8 cellular contexts compared by ENCODE assay signal in the genomic region with DNA sequence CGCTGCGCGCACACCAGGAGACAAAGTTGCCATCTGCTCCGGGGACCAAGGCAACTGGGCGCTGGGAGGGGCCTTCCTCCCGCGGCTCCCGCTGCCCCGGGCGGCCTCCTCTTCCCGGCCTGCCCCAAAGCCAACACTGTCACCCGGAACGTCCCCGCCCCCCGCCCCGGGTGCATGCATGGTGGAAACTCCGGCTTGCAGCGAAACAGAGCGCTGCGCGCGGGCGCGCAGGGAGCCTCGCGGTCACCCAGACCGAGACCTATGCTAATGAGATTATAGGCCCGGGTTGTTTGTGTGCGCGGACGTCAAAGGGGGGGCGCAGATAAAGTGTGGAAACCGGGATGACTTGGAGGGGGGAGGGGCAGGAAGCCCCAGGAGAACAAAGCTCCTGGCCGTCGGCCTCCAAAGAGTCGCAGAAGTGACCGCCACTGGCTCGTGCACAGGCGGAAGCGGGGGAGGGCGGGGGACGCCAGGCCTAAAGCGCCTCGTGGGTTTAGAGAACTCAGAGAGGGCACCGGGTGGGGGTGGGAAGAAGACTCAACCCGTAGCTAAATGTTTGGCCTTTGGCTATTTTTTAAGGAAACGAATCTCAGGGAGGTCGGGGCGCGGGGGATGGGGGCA.
DNase-seq lines count a peak whose midpoint lies in the region; ATAC-seq and TF ChIP-seq lines count a peak whose summit lies in the region.

No MANE protein-coding gene starts in this region.

- DNase-seq in breast epithelium (ENCODE audit: low spot score in 2 of 2), result no peak
- no peak for DNase-seq in mammary epithelial cell
- peak; percentile 53 for DNase-seq in activated CD4-positive, alpha-beta memory T cell treated with anti-CD3 and anti-CD28 coated beads for 36 hours
- peak; percentile 64 for DNase-seq in left ventricle myocardium inferior
- DNase-seq in stimulated activated CD4-positive, alpha-beta T cell treated with anti-CD3 and anti-CD28 coated beads, Interleukin-4, amount 100 ng/mL, for 24 hours, result peak; percentile 37
- no peak for DNase-seq in DMS79 (lab: John Stamatoyannopoulos, UW)

- intact Hi-C loops in breast epithelium (cut with DNase I; ENCODE audit: low total_unique reads) (no loop called here), mammary epithelial cell (cut with micrococcal nuclease) (no loop called here), left ventricle myocardium inferior (cut with micrococcal nuclease) (no loop called here)
- intact Hi-C loops in activated CD4-positive, alpha-beta memory T cell treated with anti-CD3 and anti-CD28 coated beads for 36 hours (cut with micrococcal nuclease), result no loop called here

- no peak overlapping the region for H2AFZ ChIP-seq in mammary epithelial cell (ENCODE audit: low read depth, low read length)

- H3K4me2 ChIP-seq in mammary epithelial cell (ENCODE audit: insufficient read depth, low read depth, low read length), result no peak overlapping the region

- in situ Hi-C loops in mammary epithelial cell (cut with MboI; ENCODE audit: low sequenced_read_pairs in 2 of 2), result no loop called here

- H3K4me3 ChIP-seq in breast epithelium (peak overlapping the region in 2 of 3 donors; percentile 3 to 53), mammary epithelial cell (replicated peaks in 1 of 3; ENCODE audit: insufficient read depth in 1 of 3, low read depth in 2 of 3, low read length in 3 of 3) (no peak overlapping the region), left ventricle myocardium inferior (peak overlapping the region; percentile 56)

- BruUV-seq in mammary epithelial cell (replicated peaks; lab: Mats Ljungman, UMichigan), result no TSS peak

- H3K4me3 Mint-ChIP-seq in activated CD4-positive, alpha-beta memory T cell treated with anti-CD3 and anti-CD28 coated beads for 36 hours, result peak overlapping the region; percentile 59

- no peak for TF ChIP-seq CTCF in breast epithelium (IDR thresholded peaks at IDR 0.05)
- TF ChIP-seq CTCF in mammary epithelial cell (conservative IDR thresholded peaks at IDR 0.05 in 1 of 2, IDR thresholded peaks at IDR 0.05 in 1 of 2; ENCODE audit: extremely low read depth in 1 of 2, insufficient read depth in 1 of 2, low read depth in 1 of 2, low read length in 2 of 2), result no peak
- TF ChIP-seq CTCF in left ventricle myocardium inferior (IDR thresholded peaks at IDR 0.05; ENCODE audit: borderline replicate concordance), result no peak

- dilution Hi-C loops in mammary epithelial cell (cut with HindIII; ENCODE audit: low sequenced_read_pairs), result no loop called here

- H3K27ac Mint-ChIP-seq in activated CD4-positive, alpha-beta memory T cell treated with anti-CD3 and anti-CD28 coated beads for 36 hours, result no peak overlapping the region

- POLR2A ChIA-PET in activated CD4-positive, alpha-beta memory T cell treated with anti-CD3 and anti-CD28 coated beads for 36 hours (lab: Charles Lee), result interaction anchor here (0.9 kb wide), 1 partner anchor 164 kb away, joined by 3 read pairs; no protein-coding TSS in a partner anchor

- CTCF ChIA-PET in mammary epithelial cell (lab: Charles Lee; ENCODE audit: low non-redundant PET), result no interaction called here
- CTCF ChIA-PET in activated CD4-positive, alpha-beta memory T cell treated with anti-CD3 and anti-CD28 coated beads for 36 hours (lab: Charles Lee), result no interaction called here

- H3K9me3 Mint-ChIP-seq in activated CD4-positive, alpha-beta memory T cell treated with anti-CD3 and anti-CD28 coated beads for 36 hours, result no peaks in the 10 kb centered on the region

- H3K9me3 ChIP-seq in breast epithelium, result no peaks in the 10 kb centered on the region
- H3K9me3 ChIP-seq in mammary epithelial cell (replicated peaks; ENCODE audit: insufficient read depth, low read length), result no peaks in the 10 kb centered on the region
- H3K9me3 ChIP-seq in left ventricle myocardium inferior (replicated peaks), result no peaks in the 10 kb centered on the region

- ATAC-seq in HG03565 (IDR thresholded peaks at IDR 0.05; ENCODE audit: unreplicated experiment) (no peak), HG02884 (IDR thresholded peaks at IDR 0.05; ENCODE audit: unreplicated experiment) (no peak)

- H4K20me1 ChIP-seq in mammary epithelial cell (ENCODE audit: insufficient read depth, low read length), result no peaks in the 10 kb centered on the region

- no peak overlapping the region for H3K9ac ChIP-seq in mammary epithelial cell (ENCODE audit: insufficient read depth, low read length)

- whole genome bisulfite sequencing in mammary epithelial cell (ENCODE audit: low coverage, missing lambda C conversion rate), result 40% methylated on average over 3 of the region's 50 CpGs

- H3K27me3 ChIP-seq in breast epithelium (peaks cover 0 to 98% of the 10 kb centered on the region in 2 donors), mammary epithelial cell (ENCODE audit: insufficient read depth, low read length) (peaks cover 42% of the 10 kb centered on the region), left ventricle myocardium inferior (ENCODE audit: low read depth) (no peaks in the 10 kb centered on the region)

- peaks cover 25% of the 10 kb centered on the region for H3K4me1 Mint-ChIP-seq in activated CD4-positive, alpha-beta memory T cell treated with anti-CD3 and anti-CD28 coated beads for 36 hours (ENCODE audit: low read depth)

- H3K27ac ChIP-seq in breast epithelium (peak overlapping the region in 1 of 2 donors; percentile 38), mammary epithelial cell (ENCODE audit: insufficient read depth, low read depth, low read length) (no peak overlapping the region), left ventricle myocardium inferior (replicated peaks) (peak overlapping the region; percentile 42)

- peaks cover 34% of the 10 kb centered on the region for H3K27me3 Mint-ChIP-seq in activated CD4-positive, alpha-beta memory T cell treated with anti-CD3 and anti-CD28 coated beads for 36 hours

- H3K79me2 ChIP-seq in mammary epithelial cell (ENCODE audit: insufficient read depth, low read length), result no peaks in the 10 kb centered on the region

- no peaks in the 10 kb centered on the region for H3K36me3 Mint-ChIP-seq in activated CD4-positive, alpha-beta memory T cell treated with anti-CD3 and anti-CD28 coated beads for 36 hours

- no peak for TF ChIP-seq POLR2A in breast epithelium (IDR thresholded peaks at IDR 0.05)

- H3K4me1 ChIP-seq in breast epithelium, result peaks cover 0 to 6% of the 10 kb centered on the region in 2 donors
- H3K4me1 ChIP-seq in mammary epithelial cell (ENCODE audit: insufficient read depth, low read length), result peaks cover 7% of the 10 kb centered on the region
- H3K4me1 ChIP-seq in left ventricle myocardium inferior, result peaks cover 41% of the 10 kb centered on the region

- H3K36me3 ChIP-seq in breast epithelium, result no peaks in the 10 kb centered on the region
- H3K36me3 ChIP-seq in mammary epithelial cell (ENCODE audit: insufficient read depth, low read length), result no peaks in the 10 kb centered on the region
- H3K36me3 ChIP-seq in left ventricle myocardium inferior, result no peaks in the 10 kb centered on the region

Comparison
In these comparisons a context has a peak if more than half of its experiments do, and no peak if none do; other contexts are left out.
1. H3K4me3 ChIP-seq: peak in breast epithelium (2 of 3) and left ventricle myocardium inferior (single experiment); none in mammary epithelial cell (0 of 3).
2. DNase-seq: peak in activated CD4-positive, alpha-beta memory T cell treated with anti-CD3 and anti-CD28 coated beads for 36 hours (single experiment), left ventricle myocardium inferior (single experiment) and stimulated activated CD4-positive, alpha-beta T cell treated with anti-CD3 and anti-CD28 coated beads, Interleukin-4, amount 100 ng/mL, for 24 hours (single experiment); none in breast epithelium (0 of 2), mammary epithelial cell (single experiment) and DMS79 (single experiment).